ENCODE assay signal across 8 cellular contexts in genomic region chr3:120418866-120419490, GRCh38. TPM values are rescaled to one million over a fixed set of nuclear protein-coding genes. Genes with fewer than 3 reads are reported as not detected.
DNase-seq lines count a peak whose midpoint lies in the region; ATAC-seq, FAIRE-seq and TF ChIP-seq lines count a peak whose summit lies in the region.

No MANE protein-coding gene starts in this region.

- peak; percentile 42 for ATAC-seq in HG03460 (IDR thresholded peaks at IDR 0.05; ENCODE audit: unreplicated experiment)

- DNase-seq in D721Med (ENCODE audit: insufficient read length, low spot score): no peak
- DNase-seq in GM19239 (ENCODE audit: insufficient read length, low spot score): peak; percentile 29
- DNase-seq in NCI-H460 (ENCODE audit: extremely low read depth, low read depth): peak; percentile 50
- DNase-seq in ascending aorta (ENCODE audit: low spot score in 2 of 2): peak in 1 of 2 donors; percentile 58
- peak; percentile 18 to 68 for DNase-seq in hippocampal formation (lab: John Stamatoyannopoulos, UW)
- DNase-seq in small intestine: peak; percentile 77
- DNase-seq in uterus: no peak

- H3K36me3 ChIP-seq in ascending aorta: peaks cover 9 to 12% of the 10 kb centered on the region in 2 donors
- no peaks in the 10 kb centered on the region for H3K36me3 ChIP-seq in small intestine (ENCODE audit: control insufficient read depth in 2 of 2, insufficient read depth in 2 of 2, low read length in 2 of 2)
- H3K36me3 ChIP-seq in uterus: no peaks in the 10 kb centered on the region

- H3K27ac ChIP-seq in ascending aorta (peak overlapping the region; percentile 77 to 80), small intestine (ENCODE audit: low read depth in 1 of 2, low read length in 1 of 2) (no peak overlapping the region), uterus (peak overlapping the region in 1 of 2 donors; percentile 80)

- FAIRE-seq in D721Med (lab: Jason Lieb, UNC) (no peak), GM19239 (lab: Jason Lieb, UNC) (no peak), small intestine (lab: Jason Lieb, UNC) (no peak)

- H3K9me3 ChIP-seq in ascending aorta (no peaks in the 10 kb centered on the region), small intestine (ENCODE audit: control insufficient read depth, low read depth) (no peaks in the 10 kb centered on the region), uterus (no peaks in the 10 kb centered on the region)

- 4 to 24% (median 4%) methylated on average over 6 of the region's 6 CpGs for WGBS in small intestine, 3 donors

- peak; percentile 81 for TF ChIP-seq CTCF in D721Med (IDR thresholded peaks at IDR 0.05; ENCODE audit: insufficient read depth, missing control alignments)
- TF ChIP-seq CTCF in ascending aorta (IDR thresholded peaks at IDR 0.05): peak in 1 of 3 experiments; percentile 43
- TF ChIP-seq CTCF in uterus (IDR thresholded peaks at IDR 0.05): peak in 2 of 4 experiments; percentile 16 to 45

- TF ChIP-seq POLR2A in uterus (IDR thresholded peaks at IDR 0.05): no peak

- intact Hi-C loops in ascending aorta (cut with DNase I): loop anchor here (2.0 to 5.0 kb wide), 4 partner anchors 20 to 717 kb away; partner anchors contain the start of genes CFAP91, GSK3B and LRRC58
- intact Hi-C loops in uterus (cut with DNase I; ENCODE audit: low total_unique reads): loop anchor here (10.0 kb wide), 1 partner anchor 174 kb away; no protein-coding TSS in a partner anchor

- no peak overlapping the region for H3K4me3 ChIP-seq in ascending aorta
- no peak overlapping the region for H3K4me3 ChIP-seq in small intestine (ENCODE audit: low read depth in 1 of 2, low read length in 2 of 2)
- no peak overlapping the region for H3K4me3 ChIP-seq in uterus

- no peaks in the 10 kb centered on the region for H3K27me3 ChIP-seq in ascending aorta
- no peaks in the 10 kb centered on the region for H3K27me3 ChIP-seq in small intestine (ENCODE audit: control insufficient read depth in 2 of 2, insufficient read depth in 2 of 2, low read length in 2 of 2)
- no peaks in the 10 kb centered on the region for H3K27me3 ChIP-seq in uterus

- H3K4me1 ChIP-seq in ascending aorta: peaks cover 51 to 68% of the 10 kb centered on the region in 2 donors
- peaks cover 0 to 2% of the 10 kb centered on the region in 2 donors for H3K4me1 ChIP-seq in small intestine (ENCODE audit: control insufficient read depth in 2 of 2, insufficient read depth in 1 of 2, low read depth in 1 of 2, low read length in 1 of 2)
- H3K4me1 ChIP-seq in uterus: peaks cover 13 to 14% of the 10 kb centered on the region in 2 donors

RNA-seq across cellular contexts. Expression of gene FSTL1, which starts 31.8 kb away (rescaled TPM):
- 88.9 and 101 TPM in 2 replicates for total RNA-seq in NCI-H460 (2014; rRNA removed; shearing (Covaris generic))
- 91.1 and 97.7 TPM in 2 replicates for polyA plus RNA-seq in NCI-H460 (2014; cell fraction: nucleus; rRNA removed)
- total RNA-seq in ascending aorta: 790 TPM
- polyA plus RNA-seq in small intestine: 10 to 100 TPM in 1 of 3 donors, 1 to 10 TPM in 2; 1.3 to 90.1 (median 2.7) TPM
- total RNA-seq in uterus: 1,000 to 10,000 TPM in 1 of 4 donors, 100 to 1,000 TPM in 3; 311 to 1,355 (median 418) TPM

Comparison
In these comparisons a context has a peak if more than half of its experiments do, and no peak if none do; other contexts are left out.
1. DNase-seq: peak in GM19239 (single experiment), NCI-H460 (single experiment), hippocampal formation (2 of 2) and small intestine (single experiment); none in D721Med (single experiment) and uterus (0 of 2).
2. H3K27ac ChIP-seq: peak in ascending aorta (2 of 2); none in small intestine (0 of 2).